ENCODE assay signal across 9 cellular contexts in genomic region chr3:36969540-36970432, GRCh38. TPM values are rescaled to one million over a fixed set of nuclear protein-coding genes. Genes with fewer than 3 reads are reported as not detected.
DNase-seq lines count a peak whose midpoint lies in the region; ATAC-seq, FAIRE-seq and TF ChIP-seq lines count a peak whose summit lies in the region.
"Had no signal": no experiment of that assay in that cellular context is flagged by ENCODE, and none has a peak within 500 bp of the region (broad histone marks: within the 10 kb centered on the region; RNA-seq: fewer than 3 reads in every experiment).

No MANE protein-coding gene starts in this region.

- dilution Hi-C loops in keratinocyte (cut with MboI; ENCODE audit: extremely low pct_ligation_motif_present, low sequenced_read_pairs), result no loop called here

- TF ChIP-seq POLR2A in Peyer's patch (IDR thresholded peaks at IDR 0.05), result no peak

- H3K4me1 ChIP-seq in HAP-1 (peaks cover 6% of the 10 kb centered on the region; the same call in 1 of the 2 replicates), Karpas-422 (ENCODE audit: low read length) (peaks cover 12% of the 10 kb centered on the region), Peyer's patch (peaks cover 0 to 3% (median 0%) of the 10 kb centered on the region in 4 donors), keratinocyte (ENCODE audit: control insufficient read depth, extremely low read depth, insufficient read depth, low read length) (peaks cover 20% of the 10 kb centered on the region)

- H3K4me3 ChIP-seq in HAP-1 (no peak overlapping the region), Karpas-422 (ENCODE audit: low read length) (no peak overlapping the region), Peyer's patch (no peak overlapping the region), keratinocyte (ENCODE audit: control insufficient read depth in 2 of 3, extremely low read depth in 1 of 3, insufficient read depth in 2 of 3, low read depth in 1 of 3, low read length in 3 of 3) (peak overlapping the region in 1 of 3 experiments; percentile 22)

- H3K27ac ChIP-seq in Karpas-422 (ENCODE audit: low read length) (no peak overlapping the region), Peyer's patch (peak overlapping the region in 1 of 4 donors; percentile 31), keratinocyte (ENCODE audit: control insufficient read depth, insufficient read depth, low read length) (peak overlapping the region; percentile 61)

- FAIRE-seq in keratinocyte (lab: Jason Lieb, UNC), result peak; percentile 96
- FAIRE-seq: A204.1 had no signal

- H3K9me2 ChIP-seq in Karpas-422 (replicated peaks; ENCODE audit: insufficient read depth, low read length), result no peaks in the 10 kb centered on the region

- H3K79me2 ChIP-seq in Karpas-422 (ENCODE audit: low read length) (no peaks in the 10 kb centered on the region), keratinocyte (ENCODE audit: control insufficient read depth, insufficient read depth, low read length) (no peaks in the 10 kb centered on the region)

- peak; percentile 99 for ATAC-seq in stimulated activated naive CD8-positive, alpha-beta T cell treated with anti-CD3 and anti-CD28 coated beads, Interleukin-15, Interleukin-2, amounts not matched to agents 100 U/mL and 50 U/mL, for 24 hours

- H3K9ac ChIP-seq in Karpas-422 (ENCODE audit: low read length) (no peak overlapping the region), keratinocyte (ENCODE audit: control insufficient read depth, extremely low read depth, insufficient read depth, low read length) (no peak overlapping the region)

- H4K20me1 ChIP-seq in Karpas-422 (ENCODE audit: insufficient read depth, low read depth, low read length) (no peaks in the 10 kb centered on the region), keratinocyte (ENCODE audit: control insufficient read depth, extremely low read depth, insufficient read depth, low read length) (no peaks in the 10 kb centered on the region)

- TF ChIP-seq CTCF in Peyer's patch (IDR thresholded peaks at IDR 0.05), result no peak
- TF ChIP-seq CTCF in keratinocyte (optimal IDR thresholded peaks at IDR 0.05 in 1 of 3, IDR thresholded peaks at IDR 0.05 in 1 of 3, conservative IDR thresholded peaks at IDR 0.05 in 1 of 3; ENCODE audit: extremely low read depth in 1 of 3, insufficient read depth in 2 of 3, low read length in 3 of 3), result no peak

- H2AFZ ChIP-seq in Karpas-422 (ENCODE audit: low read length) (peak overlapping the region; percentile 67; the same call in 1 of the 2 replicates), keratinocyte (ENCODE audit: control insufficient read depth, low read length) (peak overlapping the region; percentile 91)

- H3K27me3 ChIP-seq in HAP-1 (ENCODE audit: low read depth) (no peaks in the 10 kb centered on the region), Karpas-422 (ENCODE audit: low read length) (no peaks in the 10 kb centered on the region), Peyer's patch (no peaks in the 10 kb centered on the region), keratinocyte (ENCODE audit: control insufficient read depth, extremely low read depth, insufficient read depth, low read length) (no peaks in the 10 kb centered on the region)

- H3K4me2 ChIP-seq in Karpas-422 (ENCODE audit: low read depth, low read length, poor library complexity, severe bottlenecking) (no peak overlapping the region), keratinocyte (ENCODE audit: control insufficient read depth, extremely low read depth, insufficient read depth, low read depth, low read length) (peak overlapping the region; percentile 89)

- DNase-seq in NCI-H82 (lab: John Stamatoyannopoulos, UW), result peak; percentile 5
- no peak for DNase-seq in NCI-H82 treated with DMSO at 0.1 percent for 48 hours (lab: John Stamatoyannopoulos, UW; ENCODE audit: unreplicated experiment)
- DNase-seq in HAP-1 (ENCODE audit: low spot score in 2 of 2), result peak; percentile 76 to 77
- DNase-seq in Karpas-422, result peak; percentile 62
- peak in 2 of 3 donors; percentile 54 to 62 for DNase-seq in Peyer's patch
- peak; percentile 30 for DNase-seq in amniotic stem cell (lab: John Stamatoyannopoulos, UW)
- DNase-seq in keratinocyte (ENCODE audit: low read depth, low spot score), result peak; percentile 73
- DNase-seq in stimulated activated naive CD8-positive, alpha-beta T cell treated with anti-CD3 and anti-CD28 coated beads, Interleukin-15, Interleukin-2, amounts not matched to agents 100 U/mL and 50 U/mL, for 24 hours, result peak; percentile 38

- H3K9me3 ChIP-seq in HAP-1, result no peaks in the 10 kb centered on the region; the same call in 1 of the 2 replicates
- H3K9me3 ChIP-seq in Karpas-422 (ENCODE audit: low read length), result no peaks in the 10 kb centered on the region
- no peaks in the 10 kb centered on the region for H3K9me3 ChIP-seq in Peyer's patch
- H3K9me3 ChIP-seq in keratinocyte (ENCODE audit: control insufficient read depth, low read depth, low read length), result no peaks in the 10 kb centered on the region

- H3K36me3 ChIP-seq in HAP-1 (replicated peaks), result no peaks in the 10 kb centered on the region
- no peaks in the 10 kb centered on the region for H3K36me3 ChIP-seq in Karpas-422 (ENCODE audit: insufficient read depth, low read length)
- H3K36me3 ChIP-seq in Peyer's patch, result no peaks in the 10 kb centered on the region
- H3K36me3 ChIP-seq in keratinocyte (ENCODE audit: control insufficient read depth in 2 of 2, extremely low read depth in 1 of 2, insufficient read depth in 2 of 2, low read length in 2 of 2), result no peaks in the 10 kb centered on the region

- in situ Hi-C loops in HAP-1 (cut with MboI; ENCODE audit: low sequenced_read_pairs), result loop anchor here (25.0 kb wide), 1 partner anchor 232 kb away; no protein-coding TSS in a partner anchor

- no peaks in the 10 kb centered on the region for H3K9me1 ChIP-seq in keratinocyte (ENCODE audit: control insufficient read depth, extremely low read depth, insufficient read depth, low read length)

RNA-seq across cellular contexts. Expression of gene EPM2AIP1, which starts 23.1 kb away (rescaled TPM):
- total RNA-seq in Karpas-422 (2014; rRNA removed; shearing (Covaris generic); ENCODE audit: low replicate concordance), result 20.7 and 27.5 TPM in 2 replicates
- total RNA-seq in Peyer's patch, result 10 to 100 TPM in 2 of 4 donors, 1 to 10 TPM in 2; 7.5 to 17.4 (median 10.6) TPM
- polyA plus RNA-seq in keratinocyte, result 3.8 to 5.5 TPM (median 5.2 TPM) in 3 replicates
- 5.4 TPM for polyA plus RNA-seq in keratinocyte (2011; ENCODE audit: low read depth)
- polyA plus RNA-seq in keratinocyte (2011; cell fraction: cytosol; rRNA removed), result 0.99 and 1.9 TPM in 2 replicates
- 8.2 and 13.1 TPM in 2 replicates for polyA plus RNA-seq in keratinocyte (2011; cell fraction: nucleus; rRNA removed)
- 3.9 and 4.7 TPM in 2 replicates for polyA plus RNA-seq in keratinocyte (2012; ENCODE audit: low replicate concordance)
- 1.9 to 8.1 TPM (median 5.1 TPM) in 3 replicates for polyA minus RNA-seq in keratinocyte
- 5.6 TPM for polyA minus RNA-seq in keratinocyte (2011; cell fraction: cytosol; rRNA and poly(A)+ RNA removed)
- polyA minus RNA-seq in keratinocyte (2011; cell fraction: nucleus; rRNA and poly(A)+ RNA removed), result 6.0 and 10.0 TPM in 2 replicates

RNA-seq across cellular contexts. Expression of gene MLH1, which starts 23.5 kb away (rescaled TPM):
- 47.8 and 61.4 TPM in 2 replicates for total RNA-seq in Karpas-422 (2014; rRNA removed; shearing (Covaris generic); ENCODE audit: low replicate concordance)
- total RNA-seq in Peyer's patch, result 100 to 1,000 TPM in 1 of 4 donors, 10 to 100 TPM in 3; 21.4 to 149 (median 27.4) TPM
- 30.5 to 44.7 TPM (median 33.7 TPM) in 3 replicates for polyA plus RNA-seq in keratinocyte
- polyA plus RNA-seq in keratinocyte (2011; ENCODE audit: low read depth), result 10.9 TPM
- 24.6 and 49.4 TPM in 2 replicates for polyA plus RNA-seq in keratinocyte (2011; cell fraction: cytosol; rRNA removed)
- polyA plus RNA-seq in keratinocyte (2011; cell fraction: nucleus; rRNA removed), result 33.1 and 35.9 TPM in 2 replicates
- polyA plus RNA-seq in keratinocyte (2012; ENCODE audit: low replicate concordance), result 15.2 and 25.0 TPM in 2 replicates
- 32.4 to 49.3 TPM (median 32.5 TPM) in 3 replicates for polyA minus RNA-seq in keratinocyte
- 23.8 TPM for polyA minus RNA-seq in keratinocyte (2011; cell fraction: cytosol; rRNA and poly(A)+ RNA removed)
- polyA minus RNA-seq in keratinocyte (2011; cell fraction: nucleus; rRNA and poly(A)+ RNA removed), result 15.5 and 37.1 TPM in 2 replicates

RNA-seq across cellular contexts. Expression of gene TRANK1, which starts 24.9 kb away (rescaled TPM):
- 83.4 and 123 TPM in 2 replicates for total RNA-seq in Karpas-422 (2014; rRNA removed; shearing (Covaris generic); ENCODE audit: low replicate concordance)
- 10 to 100 TPM; 47.9 to 92.6 (median 59.9) TPM for total RNA-seq in Peyer's patch
- 2.5 to 4.7 TPM (median 3.2 TPM) in 3 replicates for polyA plus RNA-seq in keratinocyte
- 0.61 TPM for polyA plus RNA-seq in keratinocyte (2011; ENCODE audit: low read depth)
- 1.4 and 1.5 TPM in 2 replicates for polyA plus RNA-seq in keratinocyte (2011; cell fraction: cytosol; rRNA removed)
- polyA plus RNA-seq in keratinocyte (2011; cell fraction: nucleus; rRNA removed), result 12.4 and 13.7 TPM in 2 replicates
- 1.3 and 2.6 TPM in 2 replicates for polyA plus RNA-seq in keratinocyte (2012; ENCODE audit: low replicate concordance)
- polyA minus RNA-seq in keratinocyte, result 7.7 to 13.6 TPM (median 8.4 TPM) in 3 replicates
- 1.5 TPM for polyA minus RNA-seq in keratinocyte (2011; cell fraction: cytosol; rRNA and poly(A)+ RNA removed)
- polyA minus RNA-seq in keratinocyte (2011; cell fraction: nucleus; rRNA and poly(A)+ RNA removed), result 9.8 and 13.0 TPM in 2 replicates
